ENCODE assay signal across 19 cellular contexts in the genomic region with DNA sequence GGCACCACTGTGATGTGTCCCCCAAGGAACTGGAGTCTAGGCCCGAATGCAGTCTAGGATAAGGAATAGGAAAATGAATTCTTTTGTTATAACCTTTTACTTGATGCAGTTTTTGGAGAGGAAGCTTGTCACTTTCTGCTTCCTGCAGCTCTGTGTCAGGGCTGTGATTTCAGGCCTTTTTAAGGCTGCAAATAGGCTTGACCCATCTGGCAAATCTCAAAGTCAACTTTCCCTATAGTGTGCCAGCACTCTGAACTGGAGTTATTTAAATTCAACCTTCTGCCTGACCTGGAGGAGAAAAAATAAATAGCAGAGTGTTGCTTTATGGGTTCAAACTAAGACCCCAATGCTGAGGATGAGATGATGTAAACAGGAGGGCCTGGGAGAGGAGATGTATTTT.
"Had no signal": no experiment of that assay in that cellular context is flagged by ENCODE, and none has a peak within 500 bp of the region (broad histone marks: within the 10 kb centered on the region; RNA-seq: fewer than 3 reads in every experiment).

No MANE protein-coding gene starts in this region.

- H3K9me3 ChIP-seq: SJCRH30 had no signal

- DNase-seq: KBM-7, MV-4-11, NCI-H1048, NCI-H1105, NCI-H1417, NCI-H1436 treated with DMSO at 0.1 percent for 48 hours, NCI-H1694, NCI-H187 treated with DMSO at 0.1 percent for 48 hours, NCI-H2029 treated with DMSO at 0.1 percent for 48 hours, NCI-H226, NCI-H446, NCI-H510A, NCI-H524 treated with DMSO at 0.1 percent for 48 hours, NCI-H69, NCI-H774, RPMI8226, SHP77 treated with DMSO at 0.1 percent for 48 hours, SJCRH30 had no signal

- H3K36me3 ChIP-seq: SJCRH30 had no signal

- H3K27ac ChIP-seq: SJCRH30 had no signal

- ATAC-seq: SK-N-SH treated with all-trans-retinoic acid at 6 μM for 48 hours had no signal

- H3K4me1 ChIP-seq: SJCRH30 had no signal

- H3K4me3 ChIP-seq: SJCRH30 had no signal

- H3K27me3 ChIP-seq: SJCRH30 had no signal
